Comparison of ENCODE assay signal across 18 cellular contexts in genomic region chr1:162885265-162885664, GRCh38. TPM values are rescaled to one million over a fixed set of nuclear protein-coding genes. Genes with fewer than 3 reads are reported as not detected.
A peak's percentile ranks its signal among the peaks of the same experiment; 100 is the strongest.
DNase-seq lines count a peak whose midpoint lies in the region; TF ChIP-seq lines count a peak whose summit lies in the region.
"Had no signal": no experiment of that assay in that cellular context is flagged by ENCODE, and none has a peak within 500 bp of the region (broad histone marks: within the 10 kb centered on the region; RNA-seq: fewer than 3 reads in every experiment).

No MANE protein-coding gene starts in this region.

- intact Hi-C loops in lower leg skin (cut with DNase I; ENCODE audit: low total_unique reads): no loop called here

- H3K36me3 Mint-ChIP-seq in mesothelial cell of epicardium: no peaks in the 10 kb centered on the region
- H3K36me3 Mint-ChIP-seq: CD8-positive, alpha-beta T cell; IgD-negative memory B cell had no signal

- no peaks in the 10 kb centered on the region for H3K36me3 ChIP-seq in Karpas-422 (ENCODE audit: insufficient read depth, low read length)
- H3K36me3 ChIP-seq: BLaER1 had no signal

- no peaks in the 10 kb centered on the region for H3K4me1 ChIP-seq in Karpas-422 (ENCODE audit: low read length)

- H2AFZ ChIP-seq in Karpas-422 (ENCODE audit: low read length): no peak overlapping the region

- no peaks in the 10 kb centered on the region for H3K9me2 ChIP-seq in Karpas-422 (replicated peaks; ENCODE audit: insufficient read depth, low read length)

- DNase-seq in ELF-1 (ENCODE audit: low read depth, low spot score): peak; percentile 67
- no peak for DNase-seq in mesothelial cell of epicardium (ENCODE audit: low spot score in 2 of 2, unreplicated experiment in 2 of 2)
- no peak for DNase-seq in Karpas-422
- DNase-seq in SW 1271 (lab: John Stamatoyannopoulos, UW): no peak
- no peak for DNase-seq in lower leg skin (ENCODE audit: low spot score in 2 of 2)
- DNase-seq: AML-193; Calu3; CD8-positive, alpha-beta T cell; DMS79 treated with DMSO at 0.1 percent for 48 hours; H9 had no signal

- no peaks in the 10 kb centered on the region for H3K9me3 ChIP-seq in Karpas-422 (ENCODE audit: low read length)
- H3K9me3 ChIP-seq: BLaER1 had no signal

- H3K4me2 ChIP-seq in Karpas-422 (ENCODE audit: low read depth, low read length, poor library complexity, severe bottlenecking): no peak overlapping the region
- H3K4me2 ChIP-seq: BLaER1 had no signal

- TF ChIP-seq POLR2A in lower leg skin (IDR thresholded peaks at IDR 0.05): no peak

- no peak overlapping the region for H3K9ac ChIP-seq in Karpas-422 (ENCODE audit: low read length)
- H3K9ac ChIP-seq: BLaER1 had no signal

- no peaks in the 10 kb centered on the region for H4K20me1 ChIP-seq in Karpas-422 (ENCODE audit: insufficient read depth, low read depth, low read length)
- H4K20me1 ChIP-seq: BLaER1 had no signal

- H3K79me2 ChIP-seq in Karpas-422 (ENCODE audit: low read length): no peaks in the 10 kb centered on the region

- no peaks in the 10 kb centered on the region for H3K9me3 Mint-ChIP-seq in mesothelial cell of epicardium
- H3K9me3 Mint-ChIP-seq: CD8-positive, alpha-beta T cell; H9; IgD-negative memory B cell had no signal

- no peak overlapping the region for H3K4me3 Mint-ChIP-seq in mesothelial cell of epicardium
- H3K4me3 Mint-ChIP-seq: CD8-positive, alpha-beta T cell; H9; IgD-negative memory B cell had no signal

- TF ChIP-seq CTCF in 22Rv1 (IDR thresholded peaks at IDR 0.05) (no peak), VCaP (conservative IDR thresholded peaks at IDR 0.05) (no peak), mesothelial cell of epicardium (IDR thresholded peaks at IDR 0.05; ENCODE audit: unreplicated experiment) (no peak), lower leg skin (IDR thresholded peaks at IDR 0.05) (no peak)

- no peak overlapping the region for H3K4me3 ChIP-seq in Karpas-422 (ENCODE audit: low read length)
- no peak overlapping the region for H3K4me3 ChIP-seq in lower leg skin (ENCODE audit: low read depth, poor library complexity, severe bottlenecking)
- H3K4me3 ChIP-seq: BLaER1, GM12878 had no signal

- H3K27me3 Mint-ChIP-seq in mesothelial cell of epicardium (ENCODE audit: low read depth): no peaks in the 10 kb centered on the region

- H3K27me3 ChIP-seq in Karpas-422 (ENCODE audit: low read length): no peaks in the 10 kb centered on the region
- H3K27me3 ChIP-seq: BLaER1 had no signal

- peaks cover 56% of the 10 kb centered on the region for H3K4me1 Mint-ChIP-seq in mesothelial cell of epicardium
- H3K4me1 Mint-ChIP-seq: H9, IgD-negative memory B cell had no signal

- H3K27ac ChIP-seq in 22Rv1 (peak overlapping the region; percentile 18; the same call in 1 of the 2 replicates), VCaP (peak overlapping the region; percentile 73), Karpas-422 (ENCODE audit: low read length) (no peak overlapping the region)
- H3K27ac ChIP-seq: BLaER1 had no signal

- H3K27ac Mint-ChIP-seq in mesothelial cell of epicardium: peak overlapping the region; percentile 83
- H3K27ac Mint-ChIP-seq: CD8-positive, alpha-beta T cell; H9; IgD-negative memory B cell had no signal

- 32 to 45% methylated on average over 3 of the region's 3 CpGs for WGBS in lower leg skin, 2 donors

RNA-seq across cellular contexts. Expression of gene CCDC190, which starts 24.3 kb away (rescaled TPM):
- total RNA-seq in mesothelial cell of epicardium: 0.11 to 0.13 TPM in 2 of 3 replicates, not detected in the other
- total RNA-seq in Karpas-422 (2014; rRNA removed; shearing (Covaris generic); ENCODE audit: low replicate concordance): not detected in 2 replicates
- not detected for total RNA-seq in lower leg skin
- total RNA-seq: Calu3; CD8-positive, alpha-beta T cell; G401; GM12878; H1; H9; HepG2 had no signal
